ENCODE assay signal across 1 cellular context in the genomic region with DNA sequence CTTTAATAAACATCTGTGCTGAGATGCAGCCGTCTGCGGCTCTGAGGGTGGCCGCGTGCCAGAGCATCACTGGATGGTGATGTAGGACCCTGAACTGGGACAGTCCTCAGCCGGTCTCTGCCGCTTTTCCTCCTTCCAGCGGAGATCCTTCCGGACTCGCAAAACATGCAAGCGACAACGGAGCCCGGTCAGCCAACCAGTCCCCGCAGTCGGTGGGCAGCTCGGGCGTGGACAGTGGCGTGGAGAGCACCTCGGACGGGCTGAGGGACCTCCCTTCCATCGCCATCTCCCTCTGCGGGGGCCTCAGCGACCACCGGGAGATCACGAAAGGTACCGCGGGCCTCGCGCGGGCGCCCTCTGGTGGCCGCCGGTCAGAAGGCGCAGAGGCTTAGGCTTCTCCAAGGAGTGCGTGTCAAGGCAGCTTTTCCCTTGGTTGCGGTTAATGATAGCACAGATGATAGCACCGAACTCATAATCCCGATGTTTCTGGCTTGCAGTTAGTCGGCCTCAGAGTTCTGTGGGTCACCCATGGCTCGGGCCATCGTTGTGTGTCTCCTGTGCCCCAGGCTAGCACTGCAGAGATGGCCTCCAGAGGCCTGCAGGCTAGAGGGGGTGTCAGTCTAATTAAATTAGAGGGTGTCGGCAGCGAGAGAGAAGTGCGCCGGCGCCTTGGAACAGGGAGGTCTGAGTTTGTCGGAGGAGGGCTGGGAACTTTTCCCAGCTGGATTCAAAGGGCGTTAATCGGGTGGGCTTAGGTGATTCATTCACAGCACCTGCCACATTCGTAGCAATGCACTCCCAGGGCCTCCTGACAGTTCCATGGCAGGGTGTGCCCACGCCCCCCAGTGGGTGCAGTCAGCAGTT.
TF ChIP-seq lines count a peak whose summit lies in the region.

No MANE protein-coding gene starts in this region.

TF ChIP-seq in HepG2, 621 proteins besides CTCF, POLR2A, EP300 and RAD21 (continued from another document and continues in another):
- peak; percentile 75; the same call in 1 of the 2 replicates for TF ChIP-seq ZNF225 (CRISPR knock-in tag; IDR thresholded peaks at IDR 0.05)
- TF ChIP-seq, protein P1, sequence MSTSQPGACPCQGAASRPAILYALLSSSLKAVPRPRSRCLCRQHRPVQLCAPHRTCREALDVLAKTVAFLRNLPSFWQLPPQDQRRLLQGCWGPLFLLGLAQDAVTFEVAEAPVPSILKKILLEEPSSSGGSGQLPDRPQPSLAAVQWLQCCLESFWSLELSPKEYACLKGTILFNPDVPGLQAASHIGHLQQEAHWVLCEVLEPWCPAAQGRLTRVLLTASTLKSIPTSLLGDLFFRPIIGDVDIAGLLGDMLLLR (CRISPR knock-in tag; IDR thresholded peaks at IDR 0.05): peak; percentile 9; the same call in 1 of the 2 replicates
- TF ChIP-seq NONO (IDR thresholded peaks at IDR 0.05): no peak
- 0 out of 2 replicates have a peak, but pooled peaks have one; percentile 36 for TF ChIP-seq NONO (CRISPR knock-in tag; conservative IDR thresholded peaks at IDR 0.05)
- TF ChIP-seq, protein P2, sequence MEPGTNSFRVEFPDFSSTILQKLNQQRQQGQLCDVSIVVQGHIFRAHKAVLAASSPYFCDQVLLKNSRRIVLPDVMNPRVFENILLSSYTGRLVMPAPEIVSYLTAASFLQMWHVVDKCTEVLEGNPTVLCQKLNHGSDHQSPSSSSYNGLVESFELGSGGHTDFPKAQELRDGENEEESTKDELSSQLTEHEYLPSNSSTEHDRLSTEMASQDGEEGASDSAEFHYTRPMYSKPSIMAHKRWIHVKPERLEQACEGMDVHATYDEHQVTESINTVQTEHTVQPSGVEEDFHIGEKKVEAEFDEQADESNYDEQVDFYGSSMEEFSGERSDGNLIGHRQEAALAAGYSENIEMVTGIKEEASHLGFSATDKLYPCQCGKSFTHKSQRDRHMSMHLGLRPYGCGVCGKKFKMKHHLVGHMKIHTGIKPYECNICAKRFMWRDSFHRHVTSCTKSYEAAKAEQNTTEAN (CRISPR knock-in tag; conservative IDR thresholded peaks at IDR 0.05): no peak
- TF ChIP-seq MIXL1 (CRISPR knock-in tag; IDR thresholded peaks at IDR 0.05): no peak
- TF ChIP-seq, protein P3, sequence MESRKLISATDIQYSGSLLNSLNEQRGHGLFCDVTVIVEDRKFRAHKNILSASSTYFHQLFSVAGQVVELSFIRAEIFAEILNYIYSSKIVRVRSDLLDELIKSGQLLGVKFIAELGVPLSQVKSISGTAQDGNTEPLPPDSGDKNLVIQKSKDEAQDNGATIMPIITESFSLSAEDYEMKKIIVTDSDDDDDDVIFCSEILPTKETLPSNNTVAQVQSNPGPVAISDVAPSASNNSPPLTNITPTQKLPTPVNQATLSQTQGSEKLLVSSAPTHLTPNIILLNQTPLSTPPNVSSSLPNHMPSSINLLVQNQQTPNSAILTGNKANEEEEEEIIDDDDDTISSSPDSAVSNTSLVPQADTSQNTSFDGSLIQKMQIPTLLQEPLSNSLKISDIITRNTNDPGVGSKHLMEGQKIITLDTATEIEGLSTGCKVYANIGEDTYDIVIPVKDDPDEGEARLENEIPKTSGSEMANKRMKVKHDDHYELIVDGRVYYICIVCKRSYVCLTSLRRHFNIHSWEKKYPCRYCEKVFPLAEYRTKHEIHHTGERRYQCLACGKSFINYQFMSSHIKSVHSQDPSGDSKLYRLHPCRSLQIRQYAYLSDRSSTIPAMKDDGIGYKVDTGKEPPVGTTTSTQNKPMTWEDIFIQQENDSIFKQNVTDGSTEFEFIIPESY (CRISPR knock-in tag; IDR thresholded peaks at IDR 0.05): peak; percentile 88
- TF ChIP-seq, protein P4, sequence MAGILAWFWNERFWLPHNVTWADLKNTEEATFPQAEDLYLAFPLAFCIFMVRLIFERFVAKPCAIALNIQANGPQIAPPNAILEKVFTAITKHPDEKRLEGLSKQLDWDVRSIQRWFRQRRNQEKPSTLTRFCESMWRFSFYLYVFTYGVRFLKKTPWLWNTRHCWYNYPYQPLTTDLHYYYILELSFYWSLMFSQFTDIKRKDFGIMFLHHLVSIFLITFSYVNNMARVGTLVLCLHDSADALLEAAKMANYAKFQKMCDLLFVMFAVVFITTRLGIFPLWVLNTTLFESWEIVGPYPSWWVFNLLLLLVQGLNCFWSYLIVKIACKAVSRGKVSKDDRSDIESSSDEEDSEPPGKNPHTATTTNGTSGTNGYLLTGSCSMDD (CRISPR knock-in tag; IDR thresholded peaks at IDR 0.05): no peak
- TF ChIP-seq KLF13 (CRISPR knock-in tag; IDR thresholded peaks at IDR 0.05): no peak
- TF ChIP-seq SALL1 (CRISPR knock-in tag; IDR thresholded peaks at IDR 0.05): peak; percentile 59; the same call in 1 of the 2 replicates
- TF ChIP-seq ERF (CRISPR knock-in tag; IDR thresholded peaks at IDR 0.05): no peak
- 0 out of 2 replicates have a peak, but pooled peaks have one; percentile 21 for TF ChIP-seq NRL (CRISPR knock-in tag; IDR thresholded peaks at IDR 0.05; ENCODE audit: borderline replicate concordance)
- TF ChIP-seq ZNF839 (CRISPR knock-in tag; IDR thresholded peaks at IDR 0.05; ENCODE audit: borderline replicate concordance): 0 out of 2 replicates have a peak, but pooled peaks have one; percentile 26
- TF ChIP-seq, protein P5, sequence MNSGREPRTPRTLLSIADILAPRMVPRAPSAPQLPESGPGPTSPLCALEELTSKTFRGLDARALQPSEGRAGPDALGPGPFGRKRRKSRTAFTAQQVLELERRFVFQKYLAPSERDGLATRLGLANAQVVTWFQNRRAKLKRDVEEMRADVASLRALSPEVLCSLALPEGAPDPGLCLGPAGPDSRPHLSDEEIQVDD (CRISPR knock-in tag; IDR thresholded peaks at IDR 0.05; ENCODE audit: borderline replicate concordance): 0 out of 2 replicates have a peak, but pooled peaks have one; percentile 55
- TF ChIP-seq, protein P6, sequence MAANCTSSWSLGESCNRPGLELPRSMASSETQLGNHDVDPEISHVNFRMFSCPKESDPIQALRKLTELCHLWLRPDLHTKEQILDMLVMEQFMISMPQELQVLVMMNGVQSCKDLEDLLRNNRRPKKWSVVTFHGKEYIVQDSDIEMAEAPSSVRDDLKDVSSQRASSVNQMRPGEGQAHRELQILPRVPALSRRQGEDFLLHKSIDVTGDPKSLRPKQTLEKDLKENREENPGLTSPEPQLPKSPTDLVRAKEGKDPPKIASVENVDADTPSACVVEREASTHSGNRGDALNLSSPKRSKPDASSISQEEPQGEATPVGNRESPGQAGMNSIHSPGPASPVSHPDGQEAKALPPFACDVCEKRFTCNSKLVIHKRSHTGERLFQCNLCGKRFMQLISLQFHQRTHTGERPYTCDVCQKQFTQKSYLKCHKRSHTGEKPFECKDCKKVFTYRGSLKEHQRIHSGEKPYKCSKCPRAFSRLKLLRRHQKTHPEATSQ (CRISPR knock-in tag; IDR thresholded peaks at IDR 0.05; ENCODE audit: borderline replicate concordance): no peak
- no peak for TF ChIP-seq ZNF441 (CRISPR knock-in tag; IDR thresholded peaks at IDR 0.05; ENCODE audit: borderline replicate concordance)
- TF ChIP-seq, protein P7, sequence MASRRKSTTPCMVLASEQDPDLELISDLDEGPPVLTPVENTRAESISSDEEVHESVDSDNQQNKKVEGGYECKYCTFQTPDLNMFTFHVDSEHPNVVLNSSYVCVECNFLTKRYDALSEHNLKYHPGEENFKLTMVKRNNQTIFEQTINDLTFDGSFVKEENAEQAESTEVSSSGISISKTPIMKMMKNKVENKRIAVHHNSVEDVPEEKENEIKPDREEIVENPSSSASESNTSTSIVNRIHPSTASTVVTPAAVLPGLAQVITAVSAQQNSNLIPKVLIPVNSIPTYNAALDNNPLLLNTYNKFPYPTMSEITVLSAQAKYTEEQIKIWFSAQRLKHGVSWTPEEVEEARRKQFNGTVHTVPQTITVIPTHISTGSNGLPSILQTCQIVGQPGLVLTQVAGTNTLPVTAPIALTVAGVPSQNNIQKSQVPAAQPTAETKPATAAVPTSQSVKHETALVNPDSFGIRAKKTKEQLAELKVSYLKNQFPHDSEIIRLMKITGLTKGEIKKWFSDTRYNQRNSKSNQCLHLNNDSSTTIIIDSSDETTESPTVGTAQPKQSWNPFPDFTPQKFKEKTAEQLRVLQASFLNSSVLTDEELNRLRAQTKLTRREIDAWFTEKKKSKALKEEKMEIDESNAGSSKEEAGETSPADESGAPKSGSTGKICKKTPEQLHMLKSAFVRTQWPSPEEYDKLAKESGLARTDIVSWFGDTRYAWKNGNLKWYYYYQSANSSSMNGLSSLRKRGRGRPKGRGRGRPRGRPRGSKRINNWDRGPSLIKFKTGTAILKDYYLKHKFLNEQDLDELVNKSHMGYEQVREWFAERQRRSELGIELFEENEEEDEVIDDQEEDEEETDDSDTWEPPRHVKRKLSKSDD (CRISPR knock-in tag; IDR thresholded peaks at IDR 0.05; ENCODE audit: low read depth): no peak
- TF ChIP-seq ZNF616 (CRISPR knock-in tag; IDR thresholded peaks at IDR 0.05; ENCODE audit: low read depth): no peak
- TF ChIP-seq, protein P8, sequence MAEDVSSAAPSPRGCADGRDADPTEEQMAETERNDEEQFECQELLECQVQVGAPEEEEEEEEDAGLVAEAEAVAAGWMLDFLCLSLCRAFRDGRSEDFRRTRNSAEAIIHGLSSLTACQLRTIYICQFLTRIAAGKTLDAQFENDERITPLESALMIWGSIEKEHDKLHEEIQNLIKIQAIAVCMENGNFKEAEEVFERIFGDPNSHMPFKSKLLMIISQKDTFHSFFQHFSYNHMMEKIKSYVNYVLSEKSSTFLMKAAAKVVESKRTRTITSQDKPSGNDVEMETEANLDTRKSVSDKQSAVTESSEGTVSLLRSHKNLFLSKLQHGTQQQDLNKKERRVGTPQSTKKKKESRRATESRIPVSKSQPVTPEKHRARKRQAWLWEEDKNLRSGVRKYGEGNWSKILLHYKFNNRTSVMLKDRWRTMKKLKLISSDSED (CRISPR knock-in tag; IDR thresholded peaks at IDR 0.05): no peak
- TF ChIP-seq ZNF501 (CRISPR knock-in tag; IDR thresholded peaks at IDR 0.05): peak; percentile 55; the same call in 1 of the 2 replicates
- TF ChIP-seq, protein P9, sequence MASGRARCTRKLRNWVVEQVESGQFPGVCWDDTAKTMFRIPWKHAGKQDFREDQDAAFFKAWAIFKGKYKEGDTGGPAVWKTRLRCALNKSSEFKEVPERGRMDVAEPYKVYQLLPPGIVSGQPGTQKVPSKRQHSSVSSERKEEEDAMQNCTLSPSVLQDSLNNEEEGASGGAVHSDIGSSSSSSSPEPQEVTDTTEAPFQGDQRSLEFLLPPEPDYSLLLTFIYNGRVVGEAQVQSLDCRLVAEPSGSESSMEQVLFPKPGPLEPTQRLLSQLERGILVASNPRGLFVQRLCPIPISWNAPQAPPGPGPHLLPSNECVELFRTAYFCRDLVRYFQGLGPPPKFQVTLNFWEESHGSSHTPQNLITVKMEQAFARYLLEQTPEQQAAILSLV (CRISPR knock-in tag; IDR thresholded peaks at IDR 0.05; ENCODE audit: borderline replicate concordance): peak; percentile 60; the same call in 1 of the 2 replicates
- 0 out of 2 replicates have a peak, but pooled peaks have one; percentile 65 for TF ChIP-seq DNMT1 (CRISPR knock-in tag; IDR thresholded peaks at IDR 0.05)
- TF ChIP-seq, protein P10, sequence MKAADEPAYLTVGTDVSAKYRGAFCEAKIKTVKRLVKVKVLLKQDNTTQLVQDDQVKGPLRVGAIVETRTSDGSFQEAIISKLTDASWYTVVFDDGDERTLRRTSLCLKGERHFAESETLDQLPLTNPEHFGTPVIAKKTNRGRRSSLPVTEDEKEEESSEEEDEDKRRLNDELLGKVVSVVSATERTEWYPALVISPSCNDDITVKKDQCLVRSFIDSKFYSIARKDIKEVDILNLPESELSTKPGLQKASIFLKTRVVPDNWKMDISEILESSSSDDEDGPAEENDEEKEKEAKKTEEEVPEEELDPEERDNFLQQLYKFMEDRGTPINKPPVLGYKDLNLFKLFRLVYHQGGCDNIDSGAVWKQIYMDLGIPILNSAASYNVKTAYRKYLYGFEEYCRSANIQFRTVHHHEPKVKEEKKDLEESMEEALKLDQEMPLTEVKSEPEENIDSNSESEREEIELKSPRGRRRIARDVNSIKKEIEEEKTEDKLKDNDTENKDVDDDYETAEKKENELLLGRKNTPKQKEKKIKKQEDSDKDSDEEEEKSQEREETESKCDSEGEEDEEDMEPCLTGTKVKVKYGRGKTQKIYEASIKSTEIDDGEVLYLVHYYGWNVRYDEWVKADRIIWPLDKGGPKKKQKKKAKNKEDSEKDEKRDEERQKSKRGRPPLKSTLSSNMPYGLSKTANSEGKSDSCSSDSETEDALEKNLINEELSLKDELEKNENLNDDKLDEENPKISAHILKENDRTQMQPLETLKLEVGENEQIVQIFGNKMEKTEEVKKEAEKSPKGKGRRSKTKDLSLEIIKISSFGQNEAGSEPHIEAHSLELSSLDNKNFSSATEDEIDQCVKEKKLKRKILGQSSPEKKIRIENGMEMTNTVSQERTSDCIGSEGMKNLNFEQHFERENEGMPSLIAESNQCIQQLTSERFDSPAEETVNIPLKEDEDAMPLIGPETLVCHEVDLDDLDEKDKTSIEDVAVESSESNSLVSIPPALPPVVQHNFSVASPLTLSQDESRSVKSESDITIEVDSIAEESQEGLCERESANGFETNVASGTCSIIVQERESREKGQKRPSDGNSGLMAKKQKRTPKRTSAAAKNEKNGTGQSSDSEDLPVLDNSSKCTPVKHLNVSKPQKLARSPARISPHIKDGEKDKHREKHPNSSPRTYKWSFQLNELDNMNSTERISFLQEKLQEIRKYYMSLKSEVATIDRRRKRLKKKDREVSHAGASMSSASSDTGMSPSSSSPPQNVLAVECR (CRISPR knock-in tag; IDR thresholded peaks at IDR 0.05; ENCODE audit: borderline replicate concordance): peak; percentile 48; the same call in 1 of the 2 replicates
- TF ChIP-seq, protein P11, sequence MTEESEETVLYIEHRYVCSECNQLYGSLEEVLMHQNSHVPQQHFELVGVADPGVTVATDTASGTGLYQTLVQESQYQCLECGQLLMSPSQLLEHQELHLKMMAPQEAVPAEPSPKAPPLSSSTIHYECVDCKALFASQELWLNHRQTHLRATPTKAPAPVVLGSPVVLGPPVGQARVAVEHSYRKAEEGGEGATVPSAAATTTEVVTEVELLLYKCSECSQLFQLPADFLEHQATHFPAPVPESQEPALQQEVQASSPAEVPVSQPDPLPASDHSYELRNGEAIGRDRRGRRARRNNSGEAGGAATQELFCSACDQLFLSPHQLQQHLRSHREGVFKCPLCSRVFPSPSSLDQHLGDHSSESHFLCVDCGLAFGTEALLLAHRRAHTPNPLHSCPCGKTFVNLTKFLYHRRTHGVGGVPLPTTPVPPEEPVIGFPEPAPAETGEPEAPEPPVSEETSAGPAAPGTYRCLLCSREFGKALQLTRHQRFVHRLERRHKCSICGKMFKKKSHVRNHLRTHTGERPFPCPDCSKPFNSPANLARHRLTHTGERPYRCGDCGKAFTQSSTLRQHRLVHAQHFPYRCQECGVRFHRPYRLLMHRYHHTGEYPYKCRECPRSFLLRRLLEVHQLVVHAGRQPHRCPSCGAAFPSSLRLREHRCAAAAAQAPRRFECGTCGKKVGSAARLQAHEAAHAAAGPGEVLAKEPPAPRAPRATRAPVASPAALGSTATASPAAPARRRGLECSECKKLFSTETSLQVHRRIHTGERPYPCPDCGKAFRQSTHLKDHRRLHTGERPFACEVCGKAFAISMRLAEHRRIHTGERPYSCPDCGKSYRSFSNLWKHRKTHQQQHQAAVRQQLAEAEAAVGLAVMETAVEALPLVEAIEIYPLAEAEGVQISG (CRISPR knock-in tag; IDR thresholded peaks at IDR 0.05): no peak
